ENCODE assay signal across 12 cellular contexts in genomic region chr9:109856785-109857184, GRCh38.
DNase-seq lines count a peak whose midpoint lies in the region; ATAC-seq and TF ChIP-seq lines count a peak whose summit lies in the region.
"Had no signal": no experiment of that assay in that cellular context is flagged by ENCODE, and none has a peak within 500 bp of the region (broad histone marks: within the 10 kb centered on the region; RNA-seq: fewer than 3 reads in every experiment).

No MANE protein-coding gene starts in this region.

- no peak for TF ChIP-seq CTCF in heart left ventricle (IDR thresholded peaks at IDR 0.05)
- no peak for TF ChIP-seq CTCF in neural crest cell (conservative IDR thresholded peaks at IDR 0.05)

- peak overlapping the region; percentile 10 for H3K27ac Mint-ChIP-seq in neural crest cell (ENCODE audit: unreplicated experiment)

- H3K9me3 ChIP-seq in heart left ventricle: no peaks in the 10 kb centered on the region

- peaks cover 14% of the 10 kb centered on the region for H3K4me1 Mint-ChIP-seq in neural crest cell

- H3K9me3 Mint-ChIP-seq in neural crest cell: peaks cover 6% of the 10 kb centered on the region

- ATAC-seq in heart left ventricle (peak; percentile 99 to 100 (median 100)), GM18520 (IDR thresholded peaks at IDR 0.05; ENCODE audit: unreplicated experiment) (no peak), HG03045 (IDR thresholded peaks at IDR 0.05; ENCODE audit: unreplicated experiment) (no peak)

- no peak overlapping the region for H3K4me3 ChIP-seq in heart left ventricle
- H3K4me3 ChIP-seq: PC-9 had no signal

- no peaks in the 10 kb centered on the region for H3K27me3 ChIP-seq in heart left ventricle

- no peaks in the 10 kb centered on the region for H3K27me3 Mint-ChIP-seq in neural crest cell (ENCODE audit: low read depth)

- H3K36me3 ChIP-seq in heart left ventricle: no peaks in the 10 kb centered on the region

- intact Hi-C loops in heart left ventricle (cut with DNase I): loop anchor here in 1 of 10 donors (2.0 kb wide), 1 partner anchor 38 kb away; no protein-coding TSS in a partner anchor

- peak overlapping the region; percentile 56 to 96 (median 88) for H3K27ac ChIP-seq in heart left ventricle
- H3K27ac ChIP-seq: PC-9 had no signal

- no peak overlapping the region for H3K4me3 Mint-ChIP-seq in neural crest cell

- no peaks in the 10 kb centered on the region for H3K36me3 Mint-ChIP-seq in neural crest cell (ENCODE audit: low read depth)

- no peak for TF ChIP-seq POLR2A in heart left ventricle (IDR thresholded peaks at IDR 0.05)

- 22 to 37% (median 31%) methylated on average over 6 of the region's 6 CpGs for WGBS in heart left ventricle, 4 donors

- DNase-seq in Ammon's horn (ENCODE audit: low spot score): peak; percentile 98
- DNase-seq in amygdala (lab: John Stamatoyannopoulos, UW): peak in 54 of 56 donors; percentile 20 to 93 (median 75)
- DNase-seq in heart left ventricle: peak; percentile 84 to 95 (median 86)
- no peak for DNase-seq in neural crest cell (ENCODE audit: low read depth, low spot score)
- DNase-seq in activated CD4-positive, CD25-positive, alpha-beta regulatory T cell treated with anti-CD3 and anti-CD28 coated beads, Interleukin-2, amount 50 U/mL, for 72 hours: no peak
- DNase-seq in NCI-H82 treated with DMSO at 0.1 percent for 48 hours (lab: John Stamatoyannopoulos, UW; ENCODE audit: unreplicated experiment): no peak
- DNase-seq: ACHN; effector CD4-positive, alpha-beta T cell; NCI-H2107; PC-9 had no signal

- peaks cover 0 to 69% (median 40%) of the 10 kb centered on the region in 12 donors for H3K4me1 ChIP-seq in heart left ventricle

Comparison
In these comparisons a context has a peak if more than half of its experiments do, and no peak if none do; other contexts are left out.
1. DNase-seq: peak in Ammon's horn (single experiment), amygdala (54 of 56) and heart left ventricle (5 of 5); none in neural crest cell (single experiment), activated CD4-positive, CD25-positive, alpha-beta regulatory T cell treated with anti-CD3 and anti-CD28 coated beads, Interleukin-2, amount 50 U/mL, for 72 hours (single experiment) and NCI-H82 treated with DMSO at 0.1 percent for 48 hours (single experiment).
2. ATAC-seq: peak in heart left ventricle (4 of 4); none in GM18520 (single experiment) and HG03045 (single experiment).